Comparison of ENCODE assay signal across 20 cellular contexts in genomic region chr5:135995979-135996378, GRCh38. TPM values are rescaled to one million over a fixed set of nuclear protein-coding genes. Genes with fewer than 3 reads are reported as not detected.
DNase-seq lines count a peak whose midpoint lies in the region; ATAC-seq, FAIRE-seq and TF ChIP-seq lines count a peak whose summit lies in the region.
"Had no signal": no experiment of that assay in that cellular context is flagged by ENCODE, and none has a peak within 500 bp of the region (broad histone marks: within the 10 kb centered on the region; RNA-seq: fewer than 3 reads in every experiment).

No MANE protein-coding gene starts in this region.

- H3K4me1 Mint-ChIP-seq in astrocyte (ENCODE audit: low read depth, unreplicated experiment) (peaks cover 59% of the 10 kb centered on the region), nephron (peaks cover 81% of the 10 kb centered on the region)
- H3K4me1 Mint-ChIP-seq in stimulated activated memory B cell treated with anti-CD40 and anti-IgM and Interleukin-4, amounts not matched to agents 10 μg/mL and 1 μg/mL and 100 μg/mL, for 72 hours = no peaks in the 10 kb centered on the region

- WGBS in GM23248 (ENCODE audit: low coverage in 1 of 2, low lambda C conversion rate in 2 of 2, missing lambda C conversion rate in 2 of 2), 2 experiments = 52 to 67% methylated on average over 3 of the region's 3 CpGs

- H3K36me3 Mint-ChIP-seq in astrocyte (ENCODE audit: low read depth, unreplicated experiment) (no peaks in the 10 kb centered on the region), nephron (ENCODE audit: low read depth) (no peaks in the 10 kb centered on the region)
- no peaks in the 10 kb centered on the region for H3K36me3 Mint-ChIP-seq in stimulated activated memory B cell treated with anti-CD40 and anti-IgM and Interleukin-4, amounts not matched to agents 10 μg/mL and 1 μg/mL and 100 μg/mL, for 72 hours

- H3K4me3 Mint-ChIP-seq in astrocyte (ENCODE audit: unreplicated experiment) (no peak overlapping the region), nephron (no peak overlapping the region)
- H3K4me3 Mint-ChIP-seq in stimulated activated memory B cell treated with anti-CD40 and anti-IgM and Interleukin-4, amounts not matched to agents 10 μg/mL and 1 μg/mL and 100 μg/mL, for 72 hours = no peak overlapping the region
- H3K4me3 Mint-ChIP-seq: CD4-positive, alpha-beta T cell had no signal

- H3K4me3 ChIP-seq in GM23248 = no peak overlapping the region
- H3K4me3 ChIP-seq in astrocyte (ENCODE audit: insufficient read depth, low read depth, low read length) = no peak overlapping the region
- H3K4me3 ChIP-seq: GM12878 had no signal

- in situ Hi-C loops in GM23248 (cut with MboI) = no loop called here

- H3K27me3 ChIP-seq in GM23248 (replicated peaks; ENCODE audit: insufficient read depth) (no peaks in the 10 kb centered on the region), astrocyte (ENCODE audit: insufficient read depth, low read length) (no peaks in the 10 kb centered on the region)

- H3K27me3 Mint-ChIP-seq in astrocyte (ENCODE audit: low read depth, unreplicated experiment) (no peaks in the 10 kb centered on the region), nephron (ENCODE audit: low read depth) (peaks cover 14% of the 10 kb centered on the region)
- peaks cover 44% of the 10 kb centered on the region for H3K27me3 Mint-ChIP-seq in stimulated activated memory B cell treated with anti-CD40 and anti-IgM and Interleukin-4, amounts not matched to agents 10 μg/mL and 1 μg/mL and 100 μg/mL, for 72 hours

- H3K27ac Mint-ChIP-seq in astrocyte (ENCODE audit: unreplicated experiment) (peak overlapping the region; percentile 86), nephron (peak overlapping the region; percentile 87 to 97 (median 96))
- H3K27ac Mint-ChIP-seq in stimulated activated memory B cell treated with anti-CD40 and anti-IgM and Interleukin-4, amounts not matched to agents 10 μg/mL and 1 μg/mL and 100 μg/mL, for 72 hours = no peak overlapping the region
- H3K27ac Mint-ChIP-seq: CD4-positive, alpha-beta T cell had no signal

- H3K4me1 ChIP-seq in GM23248 (ENCODE audit: insufficient read depth) (peaks cover 73% of the 10 kb centered on the region), astrocyte (ENCODE audit: insufficient read depth, low read length) (peaks cover 61% of the 10 kb centered on the region)
- H3K4me1 ChIP-seq: Caco-2 had no signal

- H3K4me2 ChIP-seq in GM23248 (ENCODE audit: unreplicated experiment) (no peak overlapping the region), astrocyte (ENCODE audit: low read length) (peak overlapping the region; percentile 71)

- H3K9ac ChIP-seq in GM23248 (peak overlapping the region; percentile 72), astrocyte (ENCODE audit: low read length) (peak overlapping the region; percentile 80)

- no peaks in the 10 kb centered on the region for H3K79me2 ChIP-seq in GM23248 (ENCODE audit: insufficient read depth)
- H3K79me2 ChIP-seq in astrocyte (ENCODE audit: insufficient read depth, low read length) = no peaks in the 10 kb centered on the region

- peak; percentile 45 for DNase-seq in GM23248
- peak; percentile 64 for DNase-seq in astrocyte (ENCODE audit: low read depth)
- DNase-seq in GM12891 (ENCODE audit: insufficient read length, low spot score) = no peak
- no peak for DNase-seq in stimulated activated CD4-positive, alpha-beta T cell treated with anti-CD3 and anti-CD28 coated beads, Interleukin-4, amount 100 ng/mL, for 1 hour
- DNase-seq: Caco-2; CD4-positive, alpha-beta T cell; GF-D8; NCI-H1105 treated with DMSO at 0.1 percent for 48 hours; NCI-H1694; NCI-H2081 treated with DMSO at 0.1 percent for 48 hours; Right ventricle myocardium superior had no signal

- H3K36me3 ChIP-seq in GM23248 (ENCODE audit: low read depth) (no peaks in the 10 kb centered on the region), astrocyte (ENCODE audit: insufficient read depth, low read length) (no peaks in the 10 kb centered on the region)

- no peak for TF ChIP-seq POLR2A in GM12891 (IDR thresholded peaks at IDR 0.05; ENCODE audit: low read depth, low read length)

- ATAC-seq in stimulated activated memory B cell treated with anti-CD40 and anti-IgM and Interleukin-4, amounts not matched to agents 10 μg/mL and 1 μg/mL and 100 μg/mL, for 72 hours = peak; percentile 47
- no peak for ATAC-seq in GM21786 (IDR thresholded peaks at IDR 0.05; ENCODE audit: unreplicated experiment)
- ATAC-seq: GM12878 had no signal

- H4K20me1 ChIP-seq in GM23248 (ENCODE audit: insufficient read depth) = no peaks in the 10 kb centered on the region
- no peaks in the 10 kb centered on the region for H4K20me1 ChIP-seq in astrocyte (ENCODE audit: insufficient read depth, low read length)

- H3K9me2 ChIP-seq in GM23248 (ENCODE audit: insufficient read depth) = no peaks in the 10 kb centered on the region

- no peak overlapping the region for H2AFZ ChIP-seq in GM23248
- peak overlapping the region; percentile 6 for H2AFZ ChIP-seq in astrocyte (ENCODE audit: low read depth, low read length)

- no peak for TF ChIP-seq CTCF in astrocyte (IDR thresholded peaks at IDR 0.05; ENCODE audit: insufficient read depth, low read depth, low read length)
- no peak for TF ChIP-seq CTCF in nephron (IDR thresholded peaks at IDR 0.05; ENCODE audit: unreplicated experiment in 3 of 3)

- FAIRE-seq in astrocyte (lab: Jason Lieb, UNC) (peak; percentile 54), GM12891 (lab: Jason Lieb, UNC) (no peak)
- FAIRE-seq: GM12878, H1 had no signal

- H3K27ac ChIP-seq in GM23248 = peak overlapping the region; percentile 95
- H3K27ac ChIP-seq in astrocyte (ENCODE audit: low read depth, low read length) = peak overlapping the region; percentile 97

- peaks cover 77% of the 10 kb centered on the region for H3F3A ChIP-seq in GM23248 (ENCODE audit: insufficient read depth)

- no peaks in the 10 kb centered on the region for H3K9me3 ChIP-seq in GM23248 (ENCODE audit: low read depth)
- H3K9me3 ChIP-seq in astrocyte (ENCODE audit: insufficient read depth, low read depth, low read length) = no peaks in the 10 kb centered on the region
- H3K9me3 ChIP-seq: Caco-2 had no signal

- H3K9me3 Mint-ChIP-seq in astrocyte (ENCODE audit: unreplicated experiment) = no peaks in the 10 kb centered on the region
- peaks cover 2% of the 10 kb centered on the region for H3K9me3 Mint-ChIP-seq in nephron
- H3K9me3 Mint-ChIP-seq in stimulated activated memory B cell treated with anti-CD40 and anti-IgM and Interleukin-4, amounts not matched to agents 10 μg/mL and 1 μg/mL and 100 μg/mL, for 72 hours = peaks cover 3% of the 10 kb centered on the region
- H3K9me3 Mint-ChIP-seq: CD4-positive, alpha-beta T cell had no signal

TF ChIP-seq in GM12891, 5 proteins besides CTCF, POLR2A, EP300 and RAD21:
- TF ChIP-seq TAF1 (IDR thresholded peaks at IDR 0.05; ENCODE audit: low read depth, low read length) (no peak), SPI1 (IDR thresholded peaks at IDR 0.05; ENCODE audit: low read depth, low read length) (no peak), POLR2AphosphoS5 (IDR thresholded peaks at IDR 0.05; ENCODE audit: low read depth, low read length) (no peak), POU2F2 (IDR thresholded peaks at IDR 0.05; ENCODE audit: low read depth, low read length) (no peak), PAX5 (IDR thresholded peaks at IDR 0.05; ENCODE audit: insufficient read depth, low read length, severe bottlenecking) (no peak)

RNA-seq across cellular contexts. Expression of gene TGFBI, which starts 32.8 kb away (rescaled TPM):
- total RNA-seq in GM23248 (2014; rRNA removed; shearing (Covaris generic)) = 7,109 and 7,351 TPM in 2 replicates
- polyA plus RNA-seq in GM23248 (2016; fragmentation: Nextera tagmentation; extraction: Ambion mirVana) = 7,159 and 7,358 TPM in 2 replicates
- total RNA-seq in astrocyte = 1,145 and 1,862 TPM in 2 replicates
- not detected for polyA plus RNA-seq in GM12891 (2012; ENCODE audit: low read depth, missing spikeins)
- total RNA-seq: OCI-LY7 had no signal

RNA-seq across cellular contexts. Expression of gene LECT2, which starts 41.2 kb away (rescaled TPM):
- total RNA-seq in GM23248 (2014; rRNA removed; shearing (Covaris generic)) = 0.32 TPM in 1 of 2 replicates, not detected in the other
- polyA plus RNA-seq in GM23248 (2016; fragmentation: Nextera tagmentation; extraction: Ambion mirVana) = 0.41 and 0.51 TPM in 2 replicates
- total RNA-seq in astrocyte = not detected in 2 replicates
- not detected for polyA plus RNA-seq in GM12891 (2012; ENCODE audit: low read depth, missing spikeins)
- total RNA-seq: CD4-positive, alpha-beta T cell; GM12878; H1; LHCN-M2; NCI-H460; OCI-LY7; Right ventricle myocardium superior had no signal
- polyA plus RNA-seq: AG04450, GM12878, H1 had no signal

Comparison
In these comparisons a context has a peak if more than half of its experiments do, and no peak if none do; other contexts are left out.
1. DNase-seq: peak in GM23248 (single experiment) and astrocyte (single experiment); none in GM12891 (single experiment) and stimulated activated CD4-positive, alpha-beta T cell treated with anti-CD3 and anti-CD28 coated beads, Interleukin-4, amount 100 ng/mL, for 1 hour (single experiment).